9 cellular contexts compared by ENCODE assay signal in the genomic region with DNA sequence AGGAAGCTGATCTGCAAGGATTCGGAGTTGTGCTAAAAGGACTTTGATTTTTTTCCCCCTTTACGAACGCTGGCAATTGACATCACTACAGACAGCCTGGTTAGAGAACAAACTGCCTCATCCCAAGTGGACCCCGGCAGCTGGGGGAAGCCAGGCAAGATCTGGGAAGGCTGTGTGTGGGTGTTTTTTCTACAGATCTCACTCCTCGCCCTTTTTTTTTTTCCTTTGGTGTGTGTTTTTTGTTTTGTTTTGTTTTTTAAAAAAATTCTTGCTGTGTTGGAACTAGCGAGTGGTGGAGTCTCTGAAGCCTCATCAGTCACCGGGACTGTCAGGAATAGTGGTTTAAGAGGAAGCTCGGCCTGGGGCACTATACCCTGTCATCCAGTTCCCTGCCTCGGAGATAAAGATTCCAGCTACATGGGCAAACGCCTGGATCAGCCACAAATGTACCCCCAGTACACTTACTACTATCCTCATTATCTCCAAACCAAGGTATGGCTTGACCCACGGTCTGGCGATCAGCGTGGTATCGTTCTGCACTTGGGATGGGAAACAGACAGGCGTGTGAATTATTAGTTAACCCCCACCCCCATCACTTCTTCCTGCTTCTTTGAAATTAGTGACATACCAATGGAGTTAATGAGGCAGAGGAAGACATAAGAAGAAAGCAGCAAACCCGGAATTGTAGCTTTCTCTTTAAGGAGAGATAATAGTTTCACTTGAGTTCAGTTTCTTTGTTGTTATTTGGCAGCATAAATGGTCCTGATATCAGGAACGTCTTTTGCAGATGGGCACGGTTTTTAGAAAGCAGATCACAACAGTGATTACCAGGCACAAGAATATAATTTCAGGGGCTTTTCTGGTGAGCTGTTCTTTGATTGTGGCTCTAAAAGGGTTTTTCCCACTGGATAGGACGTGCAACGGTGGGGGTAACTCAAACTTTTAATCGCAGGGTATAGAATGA. TPM values are rescaled to one million over a fixed set of nuclear protein-coding genes. Genes with fewer than 3 reads are reported as not detected.
DNase-seq lines count a peak whose midpoint lies in the region; ATAC-seq and TF ChIP-seq lines count a peak whose summit lies in the region.
"Had no signal": no experiment of that assay in that cellular context is flagged by ENCODE, and none has a peak within 500 bp of the region (broad histone marks: within the 10 kb centered on the region; RNA-seq: fewer than 3 reads in every experiment).

No MANE protein-coding gene starts in this region.

- 1 to 5% (median 2%) methylated on average over 21 of the region's 21 CpGs for WGBS in psoas muscle, 3 donors

- ATAC-seq in GM18861 (IDR thresholded peaks at IDR 0.05; ENCODE audit: unreplicated experiment) (peak; percentile 54), HG03108 (IDR thresholded peaks at IDR 0.05; ENCODE audit: unreplicated experiment) (peak; percentile 62), WTC11 (peak; percentile 9), psoas muscle (peak; percentile 28 to 39 (median 36))

- no peaks in the 10 kb centered on the region for H3K36me3 ChIP-seq in psoas muscle (ENCODE audit: insufficient read depth in 1 of 2, low read depth in 1 of 2)

- H3K4me3 ChIP-seq in AG04449 (ENCODE audit: low read depth, low read length) (peak overlapping the region; percentile 78), psoas muscle (peak overlapping the region; percentile 76)

- DNase-seq in AG04449 (ENCODE audit: low read depth, low spot score), result no peak
- no peak for DNase-seq in WTC11 (ENCODE audit: low spot score)
- DNase-seq in glutamatergic neuron, result no peak
- DNase-seq in psoas muscle, result no peak
- no peak for DNase-seq in NCI-H748 treated with DMSO at 0.1 percent for 48 hours (lab: John Stamatoyannopoulos, UW)
- DNase-seq in MV-4-11 (lab: John Stamatoyannopoulos, UW), result no peak

- H3K9me3 Mint-ChIP-seq in WTC11 (no peaks in the 10 kb centered on the region), glutamatergic neuron (ENCODE audit: unreplicated experiment) (no peaks in the 10 kb centered on the region)

- H3K27me3 Mint-ChIP-seq in WTC11 (ENCODE audit: low read depth), result no peaks in the 10 kb centered on the region
- peaks cover 2% of the 10 kb centered on the region for H3K27me3 Mint-ChIP-seq in glutamatergic neuron (ENCODE audit: unreplicated experiment)

- no peak for TF ChIP-seq CTCF in AG04449 (IDR thresholded peaks at IDR 0.05; ENCODE audit: insufficient read depth, low read length, missing control alignments)
- no peak for TF ChIP-seq CTCF in WTC11 (IDR thresholded peaks at IDR 0.05)
- no peak for TF ChIP-seq CTCF in glutamatergic neuron (IDR thresholded peaks at IDR 0.05; ENCODE audit: partially characterized antibody, unreplicated experiment)
- no peak for TF ChIP-seq CTCF in psoas muscle (IDR thresholded peaks at IDR 0.05)

- H3K27me3 ChIP-seq in psoas muscle (ENCODE audit: insufficient read depth in 3 of 3, low read length in 2 of 3), result no peaks in the 10 kb centered on the region

- H3K4me3 Mint-ChIP-seq in WTC11 (peak overlapping the region; percentile 78), glutamatergic neuron (ENCODE audit: unreplicated experiment) (peak overlapping the region; percentile 91)

- POLR2A ChIA-PET in AG04449 (lab: Yijun Ruan, JAX) (interaction anchor here (0.6 to 1.8 kb wide), 4 partner anchors 95 to 479 kb away, joined by 3 to 11 read pairs (median 4); no protein-coding TSS in a partner anchor), WTC11 (lab: Charles Lee) (no interaction called here)

- H3K27ac ChIP-seq in psoas muscle, result peak overlapping the region; percentile 93
- H3K27ac ChIP-seq: HL-60 had no signal

- peak overlapping the region; percentile 96 for H3K27ac Mint-ChIP-seq in WTC11
- H3K27ac Mint-ChIP-seq in glutamatergic neuron (ENCODE audit: unreplicated experiment), result peak overlapping the region; percentile 85

- peaks cover 78% of the 10 kb centered on the region for H3K4me1 Mint-ChIP-seq in WTC11
- H3K4me1 Mint-ChIP-seq in glutamatergic neuron (ENCODE audit: low read depth, unreplicated experiment), result peaks cover 42% of the 10 kb centered on the region

- intact Hi-C loops in psoas muscle (cut with DNase I), result loop anchor here (5.0 to 10.0 kb wide), 6 partner anchors 51 to 483 kb away; no protein-coding TSS in a partner anchor

- CTCF ChIA-PET in AG04449 (lab: Yijun Ruan, JAX) (interaction anchor here (0.7 to 1.6 kb wide), 6 partner anchors 8 to 730 kb away, joined by 3 to 6 read pairs (median 4); no protein-coding TSS in a partner anchor), WTC11 (lab: Charles Lee) (interaction anchor here (0.6 to 1.1 kb wide), 3 partner anchors 9 to 1469 kb away, joined by 3 read pairs; no protein-coding TSS in a partner anchor)

- H3K4me1 ChIP-seq in psoas muscle, result peaks cover 8% of the 10 kb centered on the region

- H3K36me3 Mint-ChIP-seq in WTC11 (no peaks in the 10 kb centered on the region), glutamatergic neuron (ENCODE audit: unreplicated experiment) (no peaks in the 10 kb centered on the region)

- H3K9me3 ChIP-seq in psoas muscle, result no peaks in the 10 kb centered on the region

TF ChIP-seq in WTC11, 78 proteins besides CTCF, POLR2A, EP300 and RAD21:
- TF ChIP-seq ETV6 (CRISPR knock-in tag; IDR thresholded peaks at IDR 0.05) (no peak), TEAD1 (CRISPR knock-in tag; IDR thresholded peaks at IDR 0.05) (no peak), SP1 (CRISPR knock-in tag; conservative IDR thresholded peaks at IDR 0.05) (no peak), GABPB1 (CRISPR knock-in tag; IDR thresholded peaks at IDR 0.05) (no peak)

RNA-seq across cellular contexts. Expression of a gene that starts 0.7 kb away (rescaled TPM):
- 5.0 to 8.7 TPM (median 6.7 TPM) in 3 replicates for total RNA-seq in WTC11 (2021)
- total RNA-seq in glutamatergic neuron (ENCODE audit: unreplicated experiment), result 65.1 TPM
- 10 to 100 TPM; 23.5 to 34.5 (median 29.7) TPM for total RNA-seq in psoas muscle
- polyA plus RNA-seq in psoas muscle, result 1 to 10 TPM; 3.8 to 5.3 (median 4.3) TPM

Comparison
In these comparisons a context has a peak if more than half of its experiments do, and no peak if none do; other contexts are left out.
1. ATAC-seq: peak in every context shown above with its lines; median percentile 62 in HG03108; 54 in GM18861; 36 in psoas muscle; 9 in WTC11.